In the genomic region with DNA sequence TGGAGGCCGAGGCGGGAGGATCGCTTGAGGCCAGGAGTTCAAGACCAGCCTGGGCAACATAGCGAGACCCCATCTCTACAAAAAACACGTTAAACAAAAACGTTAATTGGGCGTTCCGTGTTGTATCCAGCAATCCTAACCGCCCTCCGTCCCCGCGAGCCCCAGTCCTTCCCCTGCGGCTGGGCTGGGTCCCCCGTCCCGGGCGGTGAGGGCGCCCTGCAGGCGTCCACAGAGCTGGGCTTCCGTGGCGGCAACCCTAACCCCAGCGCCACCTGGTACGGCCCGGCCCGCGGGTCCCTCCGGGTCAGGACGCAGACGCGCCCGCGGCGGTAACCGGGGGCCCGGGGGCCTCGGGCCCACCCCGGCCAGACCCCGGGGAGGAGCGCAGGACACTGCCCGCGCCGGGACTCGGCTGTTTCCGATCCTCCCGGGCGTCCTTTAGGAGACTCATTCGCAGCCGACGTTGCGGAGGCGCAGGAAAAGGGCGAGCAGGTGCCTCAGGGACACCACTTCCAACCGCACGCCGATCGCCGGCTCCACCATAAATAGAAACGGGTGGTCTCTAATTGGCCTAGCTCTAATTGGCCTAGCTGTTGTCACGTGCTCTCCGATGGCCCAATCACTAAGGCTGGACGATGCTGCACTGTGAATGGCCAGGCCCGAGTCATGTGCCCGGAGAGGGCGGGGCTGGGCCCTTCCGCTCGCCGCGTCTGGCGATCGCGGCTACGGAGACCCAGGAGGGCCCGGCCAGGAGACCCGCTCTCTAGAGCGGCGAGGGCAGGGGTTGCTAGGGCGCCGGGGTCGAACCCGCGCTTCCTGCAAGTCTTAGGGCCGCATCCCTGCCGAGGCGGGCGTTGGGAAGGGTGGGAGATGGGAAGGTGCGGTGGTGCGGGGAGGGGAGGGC, we compare ENCODE assay signal across 1 cellular context.
A peak's percentile ranks its signal among the peaks of the same experiment; 100 is the strongest.
TF ChIP-seq lines count a peak whose summit lies in the region.

No MANE protein-coding gene starts in this region.

TF ChIP-seq in HepG2, 621 proteins besides CTCF, POLR2A, EP300 and RAD21 (continued from another document and continues in another):
- TF ChIP-seq, protein P1, sequence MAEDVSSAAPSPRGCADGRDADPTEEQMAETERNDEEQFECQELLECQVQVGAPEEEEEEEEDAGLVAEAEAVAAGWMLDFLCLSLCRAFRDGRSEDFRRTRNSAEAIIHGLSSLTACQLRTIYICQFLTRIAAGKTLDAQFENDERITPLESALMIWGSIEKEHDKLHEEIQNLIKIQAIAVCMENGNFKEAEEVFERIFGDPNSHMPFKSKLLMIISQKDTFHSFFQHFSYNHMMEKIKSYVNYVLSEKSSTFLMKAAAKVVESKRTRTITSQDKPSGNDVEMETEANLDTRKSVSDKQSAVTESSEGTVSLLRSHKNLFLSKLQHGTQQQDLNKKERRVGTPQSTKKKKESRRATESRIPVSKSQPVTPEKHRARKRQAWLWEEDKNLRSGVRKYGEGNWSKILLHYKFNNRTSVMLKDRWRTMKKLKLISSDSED (CRISPR knock-in tag; IDR thresholded peaks at IDR 0.05) = 0 out of 2 replicates have a peak, but pooled peaks have one; percentile 58
- TF ChIP-seq PAX8 (CRISPR knock-in tag; IDR thresholded peaks at IDR 0.05; ENCODE audit: borderline replicate concordance) (peak; percentile 81; the same call in 1 of the 2 replicates), ZNF605 (CRISPR knock-in tag; IDR thresholded peaks at IDR 0.05) (peak; percentile 61; the same call in 1 of the 2 replicates), ARHGAP35 (CRISPR knock-in tag; IDR thresholded peaks at IDR 0.05; ENCODE audit: borderline replicate concordance) (peak; percentile 89; the same call in 1 of the 2 replicates), ZNF777 (CRISPR knock-in tag; IDR thresholded peaks at IDR 0.05) (no peak), ZNF747 (CRISPR knock-in tag; IDR thresholded peaks at IDR 0.05; ENCODE audit: borderline replicate concordance) (no peak), ZNF138 (CRISPR knock-in tag; IDR thresholded peaks at IDR 0.05; ENCODE audit: low read depth) (no peak), ZNF713 (CRISPR knock-in tag; IDR thresholded peaks at IDR 0.05) (peak; percentile 81; the same call in 1 of the 2 replicates), ELF1 (CRISPR knock-in tag; IDR thresholded peaks at IDR 0.05) (peak; percentile 90), ZNF205 (CRISPR knock-in tag; IDR thresholded peaks at IDR 0.05) (peak; percentile 53; the same call in 1 of the 2 replicates), ATAD3A (CRISPR knock-in tag; IDR thresholded peaks at IDR 0.05) (no peak), ZNF335 (CRISPR knock-in tag; IDR thresholded peaks at IDR 0.05) (no peak), POGZ (CRISPR knock-in tag; IDR thresholded peaks at IDR 0.05) (no peak), KAT8 (CRISPR knock-in tag; IDR thresholded peaks at IDR 0.05) (peak; percentile 73), RAD51 (IDR thresholded peaks at IDR 0.05; ENCODE audit: borderline replicate concordance) (peak; percentile 98), ZNF10 (CRISPR knock-in tag; IDR thresholded peaks at IDR 0.05; ENCODE audit: borderline replicate concordance, low read depth) (no peak), KAT2B (IDR thresholded peaks at IDR 0.05; ENCODE audit: borderline replicate concordance, low read depth, low read length) (no peak), FOXP1 (IDR thresholded peaks at IDR 0.05) (no peak), FOXP1 (CRISPR knock-in tag; IDR thresholded peaks at IDR 0.05) (no peak), ZNF441 (CRISPR knock-in tag; IDR thresholded peaks at IDR 0.05; ENCODE audit: borderline replicate concordance) (peak; percentile 80; the same call in 1 of the 2 replicates), ZNF546 (CRISPR knock-in tag; conservative IDR thresholded peaks at IDR 0.05) (0 out of 2 replicates have a peak, but pooled peaks have one; percentile 66), NRL (CRISPR knock-in tag; IDR thresholded peaks at IDR 0.05; ENCODE audit: borderline replicate concordance) (peak; percentile 90)
- TF ChIP-seq, protein P2, sequence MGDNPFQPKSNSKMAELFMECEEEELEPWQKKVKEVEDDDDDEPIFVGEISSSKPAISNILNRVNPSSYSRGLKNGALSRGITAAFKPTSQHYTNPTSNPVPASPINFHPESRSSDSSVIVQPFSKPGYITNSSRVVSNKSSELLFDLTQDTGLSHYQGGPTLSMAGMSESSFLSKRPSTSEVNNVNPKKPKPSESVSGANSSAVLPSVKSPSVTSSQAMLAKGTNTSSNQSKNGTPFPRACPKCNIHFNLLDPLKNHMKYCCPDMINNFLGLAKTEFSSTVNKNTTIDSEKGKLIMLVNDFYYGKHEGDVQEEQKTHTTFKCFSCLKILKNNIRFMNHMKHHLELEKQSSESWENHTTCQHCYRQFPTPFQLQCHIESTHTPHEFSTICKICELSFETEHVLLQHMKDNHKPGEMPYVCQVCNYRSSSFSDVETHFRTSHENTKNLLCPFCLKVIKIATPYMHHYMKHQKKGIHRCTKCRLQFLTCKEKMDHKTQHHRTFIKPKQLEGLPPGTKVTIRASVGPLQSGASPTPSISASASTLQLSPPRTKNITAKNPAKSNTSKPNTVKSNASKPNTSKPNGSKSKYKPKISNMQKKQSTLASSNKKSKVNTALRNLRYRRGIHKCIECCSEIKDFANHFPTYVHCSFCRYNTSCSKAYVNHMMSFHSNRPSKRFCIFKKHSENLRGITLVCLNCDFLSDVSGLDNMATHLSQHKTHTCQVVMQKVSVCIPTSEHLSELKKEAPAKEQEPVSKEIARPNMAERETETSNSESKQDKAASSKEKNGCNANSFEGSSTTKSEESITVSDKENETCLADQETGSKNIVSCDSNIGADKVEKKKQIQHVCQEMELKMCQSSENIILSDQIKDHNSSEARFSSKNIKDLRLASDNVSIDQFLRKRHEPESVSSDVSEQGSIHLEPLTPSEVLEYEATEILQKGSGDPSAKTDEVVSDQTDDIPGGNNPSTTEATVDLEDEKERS (CRISPR knock-in tag; IDR thresholded peaks at IDR 0.05) = peak; percentile 82; the same call in 1 of the 2 replicates
- TF ChIP-seq, protein P3, sequence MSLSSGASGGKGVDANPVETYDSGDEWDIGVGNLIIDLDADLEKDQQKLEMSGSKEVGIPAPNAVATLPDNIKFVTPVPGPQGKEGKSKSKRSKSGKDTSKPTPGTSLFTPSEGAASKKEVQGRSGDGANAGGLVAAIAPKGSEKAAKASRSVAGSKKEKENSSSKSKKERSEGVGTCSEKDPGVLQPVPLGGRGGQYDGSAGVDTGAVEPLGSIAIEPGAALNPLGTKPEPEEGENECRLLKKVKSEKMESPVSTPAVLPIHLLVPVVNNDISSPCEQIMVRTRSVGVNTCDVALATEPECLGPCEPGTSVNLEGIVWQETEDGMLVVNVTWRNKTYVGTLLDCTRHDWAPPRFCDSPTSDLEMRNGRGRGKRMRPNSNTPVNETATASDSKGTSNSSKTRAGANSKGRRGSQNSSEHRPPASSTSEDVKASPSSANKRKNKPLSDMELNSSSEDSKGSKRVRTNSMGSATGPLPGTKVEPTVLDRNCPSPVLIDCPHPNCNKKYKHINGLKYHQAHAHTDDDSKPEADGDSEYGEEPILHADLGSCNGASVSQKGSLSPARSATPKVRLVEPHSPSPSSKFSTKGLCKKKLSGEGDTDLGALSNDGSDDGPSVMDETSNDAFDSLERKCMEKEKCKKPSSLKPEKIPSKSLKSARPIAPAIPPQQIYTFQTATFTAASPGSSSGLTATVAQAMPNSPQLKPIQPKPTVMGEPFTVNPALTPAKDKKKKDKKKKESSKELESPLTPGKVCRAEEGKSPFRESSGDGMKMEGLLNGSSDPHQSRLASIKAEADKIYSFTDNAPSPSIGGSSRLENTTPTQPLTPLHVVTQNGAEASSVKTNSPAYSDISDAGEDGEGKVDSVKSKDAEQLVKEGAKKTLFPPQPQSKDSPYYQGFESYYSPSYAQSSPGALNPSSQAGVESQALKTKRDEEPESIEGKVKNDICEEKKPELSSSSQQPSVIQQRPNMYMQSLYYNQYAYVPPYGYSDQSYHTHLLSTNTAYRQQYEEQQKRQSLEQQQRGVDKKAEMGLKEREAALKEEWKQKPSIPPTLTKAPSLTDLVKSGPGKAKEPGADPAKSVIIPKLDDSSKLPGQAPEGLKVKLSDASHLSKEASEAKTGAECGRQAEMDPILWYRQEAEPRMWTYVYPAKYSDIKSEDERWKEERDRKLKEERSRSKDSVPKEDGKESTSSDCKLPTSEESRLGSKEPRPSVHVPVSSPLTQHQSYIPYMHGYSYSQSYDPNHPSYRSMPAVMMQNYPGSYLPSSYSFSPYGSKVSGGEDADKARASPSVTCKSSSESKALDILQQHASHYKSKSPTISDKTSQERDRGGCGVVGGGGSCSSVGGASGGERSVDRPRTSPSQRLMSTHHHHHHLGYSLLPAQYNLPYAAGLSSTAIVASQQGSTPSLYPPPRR (CRISPR knock-in tag; IDR thresholded peaks at IDR 0.05; ENCODE audit: borderline replicate concordance) = peak; percentile 21; the same call in 1 of the 2 replicates
- TF ChIP-seq, protein P4, sequence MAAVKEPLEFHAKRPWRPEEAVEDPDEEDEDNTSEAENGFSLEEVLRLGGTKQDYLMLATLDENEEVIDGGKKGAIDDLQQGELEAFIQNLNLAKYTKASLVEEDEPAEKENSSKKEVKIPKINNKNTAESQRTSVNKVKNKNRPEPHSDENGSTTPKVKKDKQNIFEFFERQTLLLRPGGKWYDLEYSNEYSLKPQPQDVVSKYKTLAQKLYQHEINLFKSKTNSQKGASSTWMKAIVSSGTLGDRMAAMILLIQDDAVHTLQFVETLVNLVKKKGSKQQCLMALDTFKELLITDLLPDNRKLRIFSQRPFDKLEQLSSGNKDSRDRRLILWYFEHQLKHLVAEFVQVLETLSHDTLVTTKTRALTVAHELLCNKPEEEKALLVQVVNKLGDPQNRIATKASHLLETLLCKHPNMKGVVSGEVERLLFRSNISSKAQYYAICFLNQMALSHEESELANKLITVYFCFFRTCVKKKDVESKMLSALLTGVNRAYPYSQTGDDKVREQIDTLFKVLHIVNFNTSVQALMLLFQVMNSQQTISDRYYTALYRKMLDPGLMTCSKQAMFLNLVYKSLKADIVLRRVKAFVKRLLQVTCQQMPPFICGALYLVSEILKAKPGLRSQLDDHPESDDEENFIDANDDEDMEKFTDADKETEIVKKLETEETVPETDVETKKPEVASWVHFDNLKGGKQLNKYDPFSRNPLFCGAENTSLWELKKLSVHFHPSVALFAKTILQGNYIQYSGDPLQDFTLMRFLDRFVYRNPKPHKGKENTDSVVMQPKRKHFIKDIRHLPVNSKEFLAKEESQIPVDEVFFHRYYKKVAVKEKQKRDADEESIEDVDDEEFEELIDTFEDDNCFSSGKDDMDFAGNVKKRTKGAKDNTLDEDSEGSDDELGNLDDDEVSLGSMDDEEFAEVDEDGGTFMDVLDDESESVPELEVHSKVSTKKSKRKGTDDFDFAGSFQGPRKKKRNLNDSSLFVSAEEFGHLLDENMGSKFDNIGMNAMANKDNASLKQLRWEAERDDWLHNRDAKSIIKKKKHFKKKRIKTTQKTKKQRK (IDR thresholded peaks at IDR 0.05; ENCODE audit: low read length) = no peak
- TF ChIP-seq, protein P5, sequence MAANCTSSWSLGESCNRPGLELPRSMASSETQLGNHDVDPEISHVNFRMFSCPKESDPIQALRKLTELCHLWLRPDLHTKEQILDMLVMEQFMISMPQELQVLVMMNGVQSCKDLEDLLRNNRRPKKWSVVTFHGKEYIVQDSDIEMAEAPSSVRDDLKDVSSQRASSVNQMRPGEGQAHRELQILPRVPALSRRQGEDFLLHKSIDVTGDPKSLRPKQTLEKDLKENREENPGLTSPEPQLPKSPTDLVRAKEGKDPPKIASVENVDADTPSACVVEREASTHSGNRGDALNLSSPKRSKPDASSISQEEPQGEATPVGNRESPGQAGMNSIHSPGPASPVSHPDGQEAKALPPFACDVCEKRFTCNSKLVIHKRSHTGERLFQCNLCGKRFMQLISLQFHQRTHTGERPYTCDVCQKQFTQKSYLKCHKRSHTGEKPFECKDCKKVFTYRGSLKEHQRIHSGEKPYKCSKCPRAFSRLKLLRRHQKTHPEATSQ (CRISPR knock-in tag; IDR thresholded peaks at IDR 0.05; ENCODE audit: borderline replicate concordance) = 0 out of 2 replicates have a peak, but pooled peaks have one; percentile 55
- TF ChIP-seq, protein P6, sequence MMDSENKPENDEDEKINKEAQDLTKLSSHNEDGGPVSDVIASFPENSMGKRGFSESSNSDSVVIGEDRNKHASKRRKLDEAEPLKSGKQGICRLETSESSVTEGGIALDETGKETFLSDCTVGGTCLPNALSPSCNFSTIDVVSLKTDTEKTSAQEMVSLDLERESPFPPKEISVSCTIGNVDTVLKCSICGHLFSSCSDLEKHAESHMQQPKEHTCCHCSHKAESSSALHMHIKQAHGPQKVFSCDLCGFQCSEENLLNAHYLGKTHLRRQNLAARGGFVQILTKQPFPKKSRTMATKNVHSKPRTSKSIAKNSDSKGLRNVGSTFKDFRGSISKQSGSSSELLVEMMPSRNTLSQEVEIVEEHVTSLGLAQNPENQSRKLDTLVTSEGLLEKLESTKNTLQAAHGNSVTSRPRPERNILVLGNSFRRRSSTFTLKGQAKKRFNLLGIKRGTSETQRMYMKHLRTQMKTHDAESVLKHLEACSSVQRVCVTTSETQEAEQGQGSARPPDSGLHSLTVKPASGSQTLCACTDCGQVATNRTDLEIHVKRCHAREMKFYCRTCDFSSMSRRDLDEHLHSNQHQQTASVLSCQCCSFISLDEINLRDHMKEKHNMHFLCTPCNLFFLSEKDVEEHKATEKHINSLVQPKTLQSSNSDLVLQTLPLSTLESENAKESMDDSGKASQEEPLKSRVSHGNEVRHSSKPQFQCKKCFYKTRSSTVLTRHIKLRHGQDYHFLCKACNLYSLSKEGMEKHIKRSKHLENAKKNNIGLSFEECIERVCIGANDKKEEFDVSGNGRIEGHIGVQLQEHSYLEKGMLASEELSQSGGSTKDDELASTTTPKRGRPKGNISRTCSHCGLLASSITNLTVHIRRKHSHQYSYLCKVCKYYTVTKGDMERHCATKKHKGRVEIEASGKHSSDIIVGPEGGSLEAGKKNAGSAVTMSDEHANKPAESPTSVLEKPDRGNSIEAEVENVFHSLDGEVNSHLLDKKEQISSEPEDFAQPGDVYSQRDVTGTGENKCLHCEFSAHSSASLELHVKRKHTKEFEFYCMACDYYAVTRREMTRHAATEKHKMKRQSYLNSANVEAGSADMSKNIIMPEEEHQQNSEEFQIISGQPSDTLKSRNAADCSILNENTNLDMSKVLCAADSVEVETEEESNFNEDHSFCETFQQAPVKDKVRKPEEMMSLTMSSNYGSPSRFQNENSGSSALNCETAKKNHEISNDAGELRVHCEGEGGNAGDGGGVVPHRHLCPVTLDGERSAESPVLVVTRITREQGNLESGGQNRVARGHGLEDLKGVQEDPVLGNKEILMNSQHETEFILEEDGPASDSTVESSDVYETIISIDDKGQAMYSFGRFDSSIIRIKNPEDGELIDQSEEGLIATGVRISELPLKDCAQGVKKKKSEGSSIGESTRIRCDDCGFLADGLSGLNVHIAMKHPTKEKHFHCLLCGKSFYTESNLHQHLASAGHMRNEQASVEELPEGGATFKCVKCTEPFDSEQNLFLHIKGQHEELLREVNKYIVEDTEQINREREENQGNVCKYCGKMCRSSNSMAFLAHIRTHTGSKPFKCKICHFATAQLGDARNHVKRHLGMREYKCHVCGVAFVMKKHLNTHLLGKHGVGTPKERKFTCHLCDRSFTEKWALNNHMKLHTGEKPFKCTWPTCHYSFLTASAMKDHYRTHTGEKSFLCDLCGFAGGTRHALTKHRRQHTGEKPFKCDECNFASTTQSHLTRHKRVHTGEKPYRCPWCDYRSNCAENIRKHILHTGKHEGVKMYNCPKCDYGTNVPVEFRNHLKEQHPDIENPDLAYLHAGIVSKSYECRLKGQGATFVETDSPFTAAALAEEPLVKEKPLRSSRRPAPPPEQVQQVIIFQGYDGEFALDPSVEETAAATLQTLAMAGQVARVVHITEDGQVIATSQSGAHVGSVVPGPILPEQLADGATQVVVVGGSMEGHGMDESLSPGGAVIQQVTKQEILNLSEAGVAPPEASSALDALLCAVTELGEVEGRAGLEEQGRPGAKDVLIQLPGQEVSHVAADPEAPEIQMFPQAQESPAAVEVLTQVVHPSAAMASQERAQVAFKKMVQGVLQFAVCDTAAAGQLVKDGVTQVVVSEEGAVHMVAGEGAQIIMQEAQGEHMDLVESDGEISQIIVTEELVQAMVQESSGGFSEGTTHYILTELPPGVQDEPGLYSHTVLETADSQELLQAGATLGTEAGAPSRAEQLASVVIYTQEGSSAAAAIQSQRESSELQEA (CRISPR knock-in tag; IDR thresholded peaks at IDR 0.05; ENCODE audit: not compliant biosample characterization) = peak; percentile 97
